26 cellular contexts compared by ENCODE assay signal in the genomic region with DNA sequence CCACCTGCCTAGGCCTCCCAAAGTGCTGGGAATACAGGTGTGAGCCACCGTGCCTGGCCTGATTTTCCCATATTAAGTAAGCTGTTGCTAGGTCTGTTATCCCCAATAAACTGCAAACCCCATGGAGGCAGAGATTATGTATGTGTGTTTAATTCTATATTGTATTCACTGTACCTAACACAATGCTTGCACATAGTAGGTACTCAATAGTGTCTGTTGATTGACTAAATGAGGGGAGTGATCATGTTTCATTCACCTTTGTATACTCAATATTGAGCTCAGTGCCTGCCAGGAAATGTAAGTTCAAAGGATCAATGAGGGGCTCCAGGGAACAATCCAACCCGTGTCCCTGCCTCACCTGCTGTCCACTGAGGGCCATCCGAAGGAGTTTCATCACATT.
"Had no signal": no experiment of that assay in that cellular context is flagged by ENCODE, and none has a peak within 500 bp of the region (broad histone marks: within the 10 kb centered on the region; RNA-seq: fewer than 3 reads in every experiment).

No MANE protein-coding gene starts in this region.

- H3K27me3 Mint-ChIP-seq: effector memory CD8-positive, alpha-beta T cell; naive B cell had no signal

- H3K4me3 ChIP-seq: coronary artery, esophagus squamous epithelium, gastrocnemius medialis, heart right ventricle, left lung, lower lobe of right lung, mucosa of descending colon had no signal

- H3K9me3 Mint-ChIP-seq: effector memory CD8-positive, alpha-beta T cell; endodermal cell; mesothelial cell of epicardium; naive B cell had no signal

- DNase-seq: effector CD8-positive, alpha-beta T cell; effector memory CD8-positive, alpha-beta T cell; endodermal cell; erythroblast; esophagus squamous epithelium; foreskin fibroblast; foreskin melanocyte; gastrocnemius medialis; glutamatergic neuron; heart right ventricle; hippocampal formation; left cardiac atrium; left lung; left ventricle myocardium superior; lower lobe of right lung; mesenchymal stem cell; mucosa of descending colon; naive B cell had no signal

- H3K27ac Mint-ChIP-seq: mesothelial cell of epicardium had no signal

- H3K4me1 Mint-ChIP-seq: endodermal cell, mesothelial cell of epicardium had no signal

- H3K9me3 ChIP-seq: esophagus squamous epithelium, gastrocnemius medialis, heart right ventricle, left lung, lower lobe of right lung, mucosa of descending colon had no signal

- ATAC-seq: effector memory CD8-positive, alpha-beta T cell; esophagus mucosa; gastrocnemius medialis; heart right ventricle; left cardiac atrium; left lung; left ventricle myocardium superior; lower lobe of right lung; mucosa of descending colon had no signal

- FAIRE-seq: colon, endometrium, islet of Langerhans, keratinocyte had no signal

- H3K27me3 ChIP-seq: esophagus squamous epithelium, gastrocnemius medialis, heart right ventricle, left lung had no signal

- H3K4me1 ChIP-seq: esophagus squamous epithelium, lower lobe of right lung had no signal

- H3K4me3 Mint-ChIP-seq: effector memory CD8-positive, alpha-beta T cell; endodermal cell; mesothelial cell of epicardium; naive B cell had no signal

- H3K27ac ChIP-seq: coronary artery, epithelial cell of prostate, esophagus squamous epithelium, gastrocnemius medialis, left lung, lower lobe of right lung had no signal
